1 cellular context compared by ENCODE assay signal in the genomic region with DNA sequence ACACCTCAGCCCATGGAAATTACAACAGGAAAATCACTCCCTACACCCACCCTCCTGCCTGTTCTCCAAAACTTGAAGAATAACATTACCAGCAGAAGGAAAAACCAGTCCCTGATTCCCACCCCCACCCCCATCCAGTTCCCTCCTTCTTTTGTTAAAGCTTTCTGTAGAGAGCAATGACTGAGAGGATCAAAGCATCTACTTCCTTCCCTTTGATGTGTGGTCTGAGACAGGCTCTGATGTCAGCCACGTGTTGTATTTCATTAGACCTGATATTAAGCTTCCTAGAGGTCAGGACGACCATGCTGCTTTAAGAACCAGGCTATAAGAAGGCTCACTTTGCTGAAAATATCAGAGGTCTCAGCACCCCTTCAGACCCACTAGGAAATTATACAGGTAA.
TF ChIP-seq lines count a peak whose summit lies in the region.

No MANE protein-coding gene starts in this region.

TF ChIP-seq in GM23338, 12 proteins besides CTCF, POLR2A, EP300 and RAD21:
- TF ChIP-seq REST (IDR thresholded peaks at IDR 0.05; ENCODE audit: unreplicated experiment) (no peak), ZNF331 (CRISPR knock-in tag; IDR thresholded peaks at IDR 0.05; ENCODE audit: low read depth) (no peak), NANOG (IDR thresholded peaks at IDR 0.05; ENCODE audit: borderline replicate concordance) (no peak), JUNB (IDR thresholded peaks at IDR 0.05; ENCODE audit: unreplicated experiment) (no peak), EZH2phosphoT487 (IDR thresholded peaks at IDR 0.05; ENCODE audit: unreplicated experiment) (no peak), ZNF114 (CRISPR knock-in tag; IDR thresholded peaks at IDR 0.05) (no peak), STAT1 (IDR thresholded peaks at IDR 0.05; ENCODE audit: unreplicated experiment) (no peak), EZH2 (IDR thresholded peaks at IDR 0.05; ENCODE audit: low read depth, unreplicated experiment) (no peak), ETS1 (IDR thresholded peaks at IDR 0.05) (no peak; the same call in 1 of the 2 replicates), POLR2AphosphoS5 (IDR thresholded peaks at IDR 0.05; ENCODE audit: low read depth) (no peak), CREB1 (CRISPR knock-in tag; IDR thresholded peaks at IDR 0.05; ENCODE audit: low read depth) (no peak)
- TF ChIP-seq, protein P1, sequence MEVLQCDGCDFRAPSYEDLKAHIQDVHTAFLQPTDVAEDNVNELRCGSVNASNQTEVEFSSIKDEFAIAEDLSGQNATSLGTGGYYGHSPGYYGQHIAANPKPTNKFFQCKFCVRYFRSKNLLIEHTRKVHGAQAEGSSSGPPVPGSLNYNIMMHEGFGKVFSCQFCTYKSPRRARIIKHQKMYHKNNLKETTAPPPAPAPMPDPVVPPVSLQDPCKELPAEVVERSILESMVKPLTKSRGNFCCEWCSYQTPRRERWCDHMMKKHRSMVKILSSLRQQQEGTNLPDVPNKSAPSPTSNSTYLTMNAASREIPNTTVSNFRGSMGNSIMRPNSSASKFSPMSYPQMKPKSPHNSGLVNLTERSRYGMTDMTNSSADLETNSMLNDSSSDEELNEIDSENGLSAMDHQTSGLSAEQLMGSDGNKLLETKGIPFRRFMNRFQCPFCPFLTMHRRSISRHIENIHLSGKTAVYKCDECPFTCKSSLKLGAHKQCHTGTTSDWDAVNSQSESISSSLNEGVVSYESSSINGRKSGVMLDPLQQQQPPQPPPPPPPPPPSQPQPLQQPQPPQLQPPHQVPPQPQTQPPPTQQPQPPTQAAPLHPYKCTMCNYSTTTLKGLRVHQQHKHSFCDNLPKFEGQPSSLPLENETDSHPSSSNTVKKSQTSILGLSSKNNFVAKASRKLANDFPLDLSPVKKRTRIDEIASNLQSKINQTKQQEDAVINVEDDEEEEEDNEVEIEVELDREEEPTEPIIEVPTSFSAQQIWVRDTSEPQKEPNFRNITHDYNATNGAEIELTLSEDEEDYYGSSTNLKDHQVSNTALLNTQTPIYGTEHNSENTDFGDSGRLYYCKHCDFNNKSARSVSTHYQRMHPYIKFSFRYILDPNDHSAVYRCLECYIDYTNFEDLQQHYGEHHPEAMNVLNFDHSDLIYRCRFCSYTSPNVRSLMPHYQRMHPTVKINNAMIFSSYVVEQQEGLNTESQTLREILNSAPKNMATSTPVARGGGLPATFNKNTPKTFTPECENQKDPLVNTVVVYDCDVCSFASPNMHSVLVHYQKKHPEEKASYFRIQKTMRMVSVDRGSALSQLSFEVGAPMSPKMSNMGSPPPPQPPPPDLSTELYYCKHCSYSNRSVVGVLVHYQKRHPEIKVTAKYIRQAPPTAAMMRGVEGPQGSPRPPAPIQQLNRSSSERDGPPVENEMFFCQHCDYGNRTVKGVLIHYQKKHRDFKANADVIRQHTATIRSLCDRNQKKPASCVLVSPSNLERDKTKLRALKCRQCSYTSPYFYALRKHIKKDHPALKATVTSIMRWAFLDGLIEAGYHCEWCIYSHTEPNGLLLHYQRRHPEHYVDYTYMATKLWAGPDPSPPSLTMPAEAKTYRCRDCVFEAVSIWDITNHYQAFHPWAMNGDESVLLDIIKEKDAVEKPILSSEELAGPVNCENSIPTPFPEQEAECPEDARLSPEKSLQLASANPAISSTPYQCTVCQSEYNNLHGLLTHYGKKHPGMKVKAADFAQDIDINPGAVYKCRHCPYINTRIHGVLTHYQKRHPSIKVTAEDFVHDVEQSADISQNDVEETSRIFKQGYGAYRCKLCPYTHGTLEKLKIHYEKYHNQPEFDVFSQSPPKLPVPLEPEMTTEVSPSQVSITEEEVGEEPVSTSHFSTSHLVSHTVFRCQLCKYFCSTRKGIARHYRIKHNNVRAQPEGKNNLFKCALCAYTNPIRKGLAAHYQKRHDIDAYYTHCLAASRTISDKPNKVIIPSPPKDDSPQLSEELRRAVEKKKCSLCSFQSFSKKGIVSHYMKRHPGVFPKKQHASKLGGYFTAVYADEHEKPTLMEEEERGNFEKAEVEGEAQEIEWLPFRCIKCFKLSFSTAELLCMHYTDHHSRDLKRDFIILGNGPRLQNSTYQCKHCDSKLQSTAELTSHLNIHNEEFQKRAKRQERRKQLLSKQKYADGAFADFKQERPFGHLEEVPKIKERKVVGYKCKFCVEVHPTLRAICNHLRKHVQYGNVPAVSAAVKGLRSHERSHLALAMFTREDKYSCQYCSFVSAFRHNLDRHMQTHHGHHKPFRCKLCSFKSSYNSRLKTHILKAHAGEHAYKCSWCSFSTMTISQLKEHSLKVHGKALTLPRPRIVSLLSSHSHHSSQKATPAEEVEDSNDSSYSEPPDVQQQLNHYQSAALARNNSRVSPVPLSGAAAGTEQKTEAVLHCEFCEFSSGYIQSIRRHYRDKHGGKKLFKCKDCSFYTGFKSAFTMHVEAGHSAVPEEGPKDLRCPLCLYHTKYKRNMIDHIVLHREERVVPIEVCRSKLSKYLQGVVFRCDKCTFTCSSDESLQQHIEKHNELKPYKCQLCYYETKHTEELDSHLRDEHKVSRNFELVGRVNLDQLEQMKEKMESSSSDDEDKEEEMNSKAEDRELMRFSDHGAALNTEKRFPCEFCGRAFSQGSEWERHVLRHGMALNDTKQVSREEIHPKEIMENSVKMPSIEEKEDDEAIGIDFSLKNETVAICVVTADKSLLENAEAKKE (CRISPR knock-in tag; IDR thresholded peaks at IDR 0.05), result no peak
